In genomic region chr19:48644355-48644754, GRCh38 we compare ENCODE assay signal across 8 cellular contexts. TPM values are rescaled to one million over a fixed set of nuclear protein-coding genes. Genes with fewer than 3 reads are reported as not detected.
DNase-seq lines count a peak whose midpoint lies in the region; ATAC-seq and TF ChIP-seq lines count a peak whose summit lies in the region.
"Had no signal": no experiment of that assay in that cellular context is flagged by ENCODE, and none has a peak within 500 bp of the region (broad histone marks: within the 10 kb centered on the region; RNA-seq: fewer than 3 reads in every experiment).

No MANE protein-coding gene starts in this region.

- H3K9me3 ChIP-seq in A673 (ENCODE audit: low read depth, low read length, poor library complexity, severe bottlenecking) = no peaks in the 10 kb centered on the region
- H3K9me3 ChIP-seq in PC-9 (ENCODE audit: insufficient read depth, low read depth) = no peaks in the 10 kb centered on the region
- no peaks in the 10 kb centered on the region for H3K9me3 ChIP-seq in mucosa of descending colon

- POLR2A ChIA-PET in A673 (lab: Charles Lee; ENCODE audit: low non-redundant PET) (no interaction called here), PC-9 (lab: Charles Lee; ENCODE audit: unreplicated experiment) (no interaction called here)

- no TSS peak for BruUV-seq in A673 (replicated peaks; lab: Mats Ljungman, UMichigan)
- no TSS peak for BruUV-seq in PC-9 (replicated peaks; lab: Mats Ljungman, UMichigan)

- intact Hi-C loops in A673 (cut with micrococcal nuclease; ENCODE audit: unreplicated experiment) (loop anchor here (10.0 kb wide), 1 partner anchor 320 kb away; the partner anchor contains the start of gene FTL), PC-9 (cut with micrococcal nuclease; ENCODE audit: unreplicated experiment) (loop anchor here (10.0 kb wide), 1 partner anchor 350 kb away; the partner anchor contains the start of genes GYS1 and RUVBL2), mucosa of descending colon (cut with DNase I, micrococcal nuclease) (no loop called here)

- CTCF ChIA-PET in A673 (lab: Charles Lee) = no interaction called here
- CTCF ChIA-PET in PC-9 (lab: Charles Lee) = interaction anchor here (0.6 kb wide), 1 partner anchor 10 kb away, joined by 4 read pairs; no protein-coding TSS in a partner anchor

- H3F3A ChIP-seq in PC-9 (ENCODE audit: insufficient read depth, low read depth) = peaks cover 24% of the 10 kb centered on the region

- H3K36me3 ChIP-seq in A673 (ENCODE audit: insufficient read depth, low read length, poor library complexity, severe bottlenecking) = no peaks in the 10 kb centered on the region
- no peaks in the 10 kb centered on the region for H3K36me3 ChIP-seq in PC-9 (ENCODE audit: low read depth)
- no peaks in the 10 kb centered on the region for H3K36me3 ChIP-seq in mucosa of descending colon (ENCODE audit: low read depth)

- no peaks in the 10 kb centered on the region for H3K9me2 ChIP-seq in PC-9 (ENCODE audit: insufficient read depth)

- H3K4me1 ChIP-seq in A673 (ENCODE audit: insufficient read depth, low read length, poor library complexity, severe bottlenecking) = peaks cover 26% of the 10 kb centered on the region
- H3K4me1 ChIP-seq in PC-9 (replicated peaks; ENCODE audit: insufficient read depth) = peaks cover 19% of the 10 kb centered on the region
- H3K4me1 ChIP-seq in mucosa of descending colon (ENCODE audit: low read depth) = peaks cover 8% of the 10 kb centered on the region

- no peak overlapping the region for H2AFZ ChIP-seq in PC-9

- H3K4me3 ChIP-seq in A673 (ENCODE audit: low read depth, low read length, poor library complexity, severe bottlenecking) = peak overlapping the region; percentile 62
- no peak overlapping the region for H3K4me3 ChIP-seq in PC-9
- no peak overlapping the region for H3K4me3 ChIP-seq in mucosa of descending colon

- TF ChIP-seq CTCF in A673 (conservative IDR thresholded peaks at IDR 0.05; ENCODE audit: low read depth, low read length) (no peak), PC-9 (conservative IDR thresholded peaks at IDR 0.05) (no peak), mucosa of descending colon (IDR thresholded peaks at IDR 0.05) (no peak)

- no peak for DNase-seq in A673 (ENCODE audit: low spot score)
- no peak for DNase-seq in PC-9
- DNase-seq in medulla oblongata (ENCODE audit: extremely low spot score) = peak; percentile 38
- no peak for DNase-seq in central memory CD4-positive, alpha-beta T cell
- DNase-seq in mucosa of descending colon = no peak
- DNase-seq: NCI-H1048 had no signal

- no peaks in the 10 kb centered on the region for H3K79me2 ChIP-seq in PC-9 (ENCODE audit: low read depth)

- no peaks in the 10 kb centered on the region for H4K20me1 ChIP-seq in PC-9 (ENCODE audit: insufficient read depth)

- H3K27me3 ChIP-seq in A673 (replicated peaks; ENCODE audit: insufficient read depth, low read depth, low read length, poor library complexity) (no peaks in the 10 kb centered on the region), PC-9 (ENCODE audit: insufficient read depth, low read depth) (no peaks in the 10 kb centered on the region)

- ATAC-seq in HG02852 (IDR thresholded peaks at IDR 0.05; ENCODE audit: unreplicated experiment) (no peak), mucosa of descending colon (no peak)

- H3K27ac ChIP-seq in A673 (ENCODE audit: low read depth, low read length, poor library complexity, severe bottlenecking) (peak overlapping the region; percentile 77), PC-9 (no peak overlapping the region)

- peak overlapping the region; percentile 97; the same call in 1 of the 2 replicates for H3K4me2 ChIP-seq in PC-9

RNA-seq across cellular contexts. Expression of gene CA11, which starts 1.6 kb away (rescaled TPM):
- total RNA-seq in A673 (2021) = 36.8 and 38.2 TPM in 2 replicates
- total RNA-seq in PC-9 (2021) = 11.0 and 12.2 TPM in 2 replicates
- 10 to 100 TPM in 1 of 3 donors, 1 to 10 TPM in 2; 1.8 to 19.9 (median 3.7) TPM for total RNA-seq in mucosa of descending colon

RNA-seq across cellular contexts. Expression of gene DBP, which starts 7.2 kb away (rescaled TPM):
- total RNA-seq in A673 (2021) (14.2 and 22.1 TPM in 2 replicates), PC-9 (2021) (48.2 and 48.6 TPM in 2 replicates), mucosa of descending colon (10 to 100 TPM in 2 of 3 donors, 1 to 10 TPM in 1; 8.2 to 18.4 (median 11.1) TPM)

RNA-seq across cellular contexts. Expression of gene SPHK2, which starts 25.0 kb away (rescaled TPM):
- total RNA-seq in A673 (2021) (38.8 and 43.0 TPM in 2 replicates), PC-9 (2021) (18.4 and 20.0 TPM in 2 replicates), mucosa of descending colon (10 to 100 TPM; 37.9 to 54.8 (median 50.2) TPM)

RNA-seq across cellular contexts. Expression of gene RPL18, which starts 25.4 kb away (rescaled TPM):
- 1,417 and 1,448 TPM in 2 replicates for total RNA-seq in A673 (2021)
- 1,618 and 1,710 TPM in 2 replicates for total RNA-seq in PC-9 (2021)
- total RNA-seq in mucosa of descending colon = 1,000 to 10,000 TPM in 2 of 3 donors, 100 to 1,000 TPM in 1; 999 to 1,336 (median 1,270) TPM

RNA-seq across cellular contexts. Expression of gene NTN5, which starts 28.5 kb away (rescaled TPM):
- not detected in 2 replicates for total RNA-seq in A673 (2021)
- total RNA-seq in PC-9 (2021) = 2.9 and 7.4 TPM in 2 replicates
- 1 to 10 TPM in 1 of 3 donors, under 1 TPM in 2; 0.22 to 1.2 (median 0.46) TPM for total RNA-seq in mucosa of descending colon
- total RNA-seq: endothelial cell of umbilical vein had no signal

Comparison
In these comparisons a context has a peak if more than half of its experiments do, and no peak if none do; other contexts are left out.
1. intact Hi-C loops: an anchor here in A673 (10.0 kb wide) and PC-9 (10.0 kb wide); none called in mucosa of descending colon.